In genomic region chr17:2690165-2691068, GRCh38 we compare ENCODE assay signal across 15 cellular contexts. TPM values are rescaled to one million over a fixed set of nuclear protein-coding genes. Genes with fewer than 3 reads are reported as not detected.
DNase-seq lines count a peak whose midpoint lies in the region; ATAC-seq and TF ChIP-seq lines count a peak whose summit lies in the region.
"Had no signal": no experiment of that assay in that cellular context is flagged by ENCODE, and none has a peak within 500 bp of the region (broad histone marks: within the 10 kb centered on the region; RNA-seq: fewer than 3 reads in every experiment).

No MANE protein-coding gene starts in this region.

- H3K4me1 ChIP-seq in Peyer's patch (no peaks in the 10 kb centered on the region), hepatocyte (ENCODE audit: insufficient read depth) (peaks cover 5% of the 10 kb centered on the region), gastrocnemius medialis (peaks cover 38 to 41% of the 10 kb centered on the region in 2 donors)
- H3K4me1 ChIP-seq: A549 had no signal

- H3K9me3 Mint-ChIP-seq in activated CD4-positive, alpha-beta memory T cell treated with anti-CD3 and anti-CD28 coated beads for 36 hours = no peaks in the 10 kb centered on the region
- H3K9me3 Mint-ChIP-seq in activated CD4-positive, alpha-beta memory T cell treated with anti-CD3 and anti-CD28 coated beads, Interleukin-2, amount 10 ng/mL, durations not matched to agents 7 days and 5 days = no peaks in the 10 kb centered on the region
- H3K9me3 Mint-ChIP-seq: activated naive CD8-positive, alpha-beta T cell treated with anti-CD3 and anti-CD28 coated beads, Interleukin-2, amount 10 ng/mL, durations not matched to agents 7 days and 5 days had no signal

- no peaks in the 10 kb centered on the region for H4K20me1 ChIP-seq in hepatocyte (ENCODE audit: insufficient read depth, poor library complexity, severe bottlenecking)

- H3K27me3 Mint-ChIP-seq in activated CD4-positive, alpha-beta memory T cell treated with anti-CD3 and anti-CD28 coated beads for 36 hours = no peaks in the 10 kb centered on the region
- no peaks in the 10 kb centered on the region for H3K27me3 Mint-ChIP-seq in activated CD4-positive, alpha-beta memory T cell treated with anti-CD3 and anti-CD28 coated beads, Interleukin-2, amount 10 ng/mL, durations not matched to agents 7 days and 5 days
- H3K27me3 Mint-ChIP-seq: activated naive CD8-positive, alpha-beta T cell treated with anti-CD3 and anti-CD28 coated beads, Interleukin-2, amount 10 ng/mL, durations not matched to agents 7 days and 5 days had no signal

- POLR2A ChIA-PET in activated CD4-positive, alpha-beta memory T cell treated with anti-CD3 and anti-CD28 coated beads for 36 hours (lab: Charles Lee) = no interaction called here
- POLR2A ChIA-PET in activated CD4-positive, alpha-beta memory T cell treated with anti-CD3 and anti-CD28 coated beads, Interleukin-2, amount 10 ng/mL, durations not matched to agents 7 days and 5 days (lab: Charles Lee) = no interaction called here

- 97% methylated on average over 52 of the region's 55 CpGs for WGBS in hepatocyte (ENCODE audit: low lambda C conversion rate, missing lambda C conversion rate)

- H3K4me3 Mint-ChIP-seq in activated CD4-positive, alpha-beta memory T cell treated with anti-CD3 and anti-CD28 coated beads for 36 hours = no peak overlapping the region
- H3K4me3 Mint-ChIP-seq in activated CD4-positive, alpha-beta memory T cell treated with anti-CD3 and anti-CD28 coated beads, Interleukin-2, amount 10 ng/mL, durations not matched to agents 7 days and 5 days = no peak overlapping the region
- H3K4me3 Mint-ChIP-seq: activated naive CD8-positive, alpha-beta T cell treated with anti-CD3 and anti-CD28 coated beads, Interleukin-2, amount 10 ng/mL, durations not matched to agents 7 days and 5 days had no signal

- no peak overlapping the region for H2AFZ ChIP-seq in hepatocyte

- H3K4me3 ChIP-seq in Peyer's patch (no peak overlapping the region), hepatocyte (no peak overlapping the region), gastrocnemius medialis (peak overlapping the region in 1 of 4 donors; percentile 4)
- H3K4me3 ChIP-seq: A549, suprapubic skin had no signal

- no peaks in the 10 kb centered on the region for H3K9me2 ChIP-seq in hepatocyte (replicated peaks; ENCODE audit: insufficient read depth)

- intact Hi-C loops in activated CD4-positive, alpha-beta memory T cell treated with anti-CD3 and anti-CD28 coated beads for 36 hours (cut with micrococcal nuclease) = no loop called here
- intact Hi-C loops in gastrocnemius medialis (cut with DNase I; ENCODE audit: low total_unique reads) = no loop called here

- ATAC-seq in gastrocnemius medialis = no peak
- ATAC-seq in GM21723 (IDR thresholded peaks at IDR 0.05; ENCODE audit: unreplicated experiment) = no peak

- in situ Hi-C loops in gastrocnemius medialis (cut with MboI; ENCODE audit: low sequenced_read_pairs in 4 of 4) = no loop called here

- peaks cover 3% of the 10 kb centered on the region for H3K36me3 Mint-ChIP-seq in activated CD4-positive, alpha-beta memory T cell treated with anti-CD3 and anti-CD28 coated beads for 36 hours
- peaks cover 10% of the 10 kb centered on the region for H3K36me3 Mint-ChIP-seq in activated CD4-positive, alpha-beta memory T cell treated with anti-CD3 and anti-CD28 coated beads, Interleukin-2, amount 10 ng/mL, durations not matched to agents 7 days and 5 days (ENCODE audit: low read depth)
- H3K36me3 Mint-ChIP-seq: activated naive CD8-positive, alpha-beta T cell treated with anti-CD3 and anti-CD28 coated beads, Interleukin-2, amount 10 ng/mL, durations not matched to agents 7 days and 5 days had no signal

- H3K4me2 ChIP-seq in hepatocyte = no peak overlapping the region
- H3K4me2 ChIP-seq: A549 had no signal

- no peaks in the 10 kb centered on the region for H3K9me3 ChIP-seq in Peyer's patch
- no peaks in the 10 kb centered on the region for H3K9me3 ChIP-seq in hepatocyte (ENCODE audit: low read depth)
- H3K9me3 ChIP-seq in gastrocnemius medialis = no peaks in the 10 kb centered on the region
- H3K9me3 ChIP-seq: A549, suprapubic skin had no signal

- H3K79me2 ChIP-seq in hepatocyte = no peaks in the 10 kb centered on the region

- H3K36me3 ChIP-seq in Peyer's patch = peaks cover 0 to 59% (median 0%) of the 10 kb centered on the region in 3 donors
- H3K36me3 ChIP-seq in hepatocyte (replicated peaks; ENCODE audit: insufficient read depth, low read depth) = no peaks in the 10 kb centered on the region
- peaks cover 0 to 53% of the 10 kb centered on the region in 2 donors for H3K36me3 ChIP-seq in gastrocnemius medialis

- TF ChIP-seq CTCF in Peyer's patch (IDR thresholded peaks at IDR 0.05) = no peak
- TF ChIP-seq CTCF in hepatocyte (IDR thresholded peaks at IDR 0.05; ENCODE audit: poor library complexity) = no peak
- no peak for TF ChIP-seq CTCF in gastrocnemius medialis (IDR thresholded peaks at IDR 0.05 in 4 of 5, conservative IDR thresholded peaks at IDR 0.05 in 1 of 5)

- TF ChIP-seq POLR2A in Peyer's patch (IDR thresholded peaks at IDR 0.05) (no peak), gastrocnemius medialis (IDR thresholded peaks at IDR 0.05) (no peak)

- H3K27me3 ChIP-seq in Peyer's patch (no peaks in the 10 kb centered on the region), hepatocyte (no peaks in the 10 kb centered on the region), gastrocnemius medialis (no peaks in the 10 kb centered on the region)
- H3K27me3 ChIP-seq: suprapubic skin had no signal

- CTCF ChIA-PET in activated CD4-positive, alpha-beta memory T cell treated with anti-CD3 and anti-CD28 coated beads for 36 hours (lab: Charles Lee) = no interaction called here
- CTCF ChIA-PET in activated CD4-positive, alpha-beta memory T cell treated with anti-CD3 and anti-CD28 coated beads, Interleukin-2, amount 10 ng/mL, durations not matched to agents 7 days and 5 days (lab: Charles Lee) = no interaction called here

- H3K27ac ChIP-seq in Peyer's patch (no peak overlapping the region), hepatocyte (no peak overlapping the region), gastrocnemius medialis (peak overlapping the region; percentile 82 to 94 (median 90))
- H3K27ac ChIP-seq: A549, epithelial cell of prostate, suprapubic skin had no signal

- DNase-seq in activated CD4-positive, alpha-beta memory T cell treated with anti-CD3 and anti-CD28 coated beads for 36 hours = peak; percentile 7
- DNase-seq in activated CD4-positive, alpha-beta memory T cell treated with anti-CD3 and anti-CD28 coated beads, Interleukin-2, amount 10 ng/mL, durations not matched to agents 7 days and 5 days = no peak
- DNase-seq in Peyer's patch (peak in 2 of 3 donors; percentile 14 to 49), hepatocyte (ENCODE audit: low spot score) (peak; percentile 6), gastrocnemius medialis (peak in 1 of 2 donors; percentile 27), islet precursor cell (no peak), NCI-H2227 (lab: John Stamatoyannopoulos, UW; ENCODE audit: unreplicated experiment) (no peak)
- DNase-seq: activated naive CD8-positive, alpha-beta T cell treated with anti-CD3 and anti-CD28 coated beads, Interleukin-2, amount 10 ng/mL, durations not matched to agents 7 days and 5 days; NCI-H1092 had no signal

- H3K4me1 Mint-ChIP-seq in activated CD4-positive, alpha-beta memory T cell treated with anti-CD3 and anti-CD28 coated beads for 36 hours (ENCODE audit: low read depth) = peaks cover 5% of the 10 kb centered on the region
- peaks cover 16% of the 10 kb centered on the region for H3K4me1 Mint-ChIP-seq in activated CD4-positive, alpha-beta memory T cell treated with anti-CD3 and anti-CD28 coated beads, Interleukin-2, amount 10 ng/mL, durations not matched to agents 7 days and 5 days
- H3K4me1 Mint-ChIP-seq: activated naive CD8-positive, alpha-beta T cell treated with anti-CD3 and anti-CD28 coated beads, Interleukin-2, amount 10 ng/mL, durations not matched to agents 7 days and 5 days had no signal

- H3K27ac Mint-ChIP-seq in activated CD4-positive, alpha-beta memory T cell treated with anti-CD3 and anti-CD28 coated beads for 36 hours = no peak overlapping the region
- H3K27ac Mint-ChIP-seq in activated CD4-positive, alpha-beta memory T cell treated with anti-CD3 and anti-CD28 coated beads, Interleukin-2, amount 10 ng/mL, durations not matched to agents 7 days and 5 days = no peak overlapping the region
- H3K27ac Mint-ChIP-seq: activated naive CD8-positive, alpha-beta T cell treated with anti-CD3 and anti-CD28 coated beads, Interleukin-2, amount 10 ng/mL, durations not matched to agents 7 days and 5 days had no signal

RNA-seq across cellular contexts. Expression of gene CLUH, which starts 21.1 kb away (rescaled TPM):
- 10 to 100 TPM; 78.4 to 80.4 TPM for total RNA-seq in activated CD4-positive, alpha-beta memory T cell treated with anti-CD3 and anti-CD28 coated beads for 36 hours
- total RNA-seq in activated CD4-positive, alpha-beta memory T cell treated with anti-CD3 and anti-CD28 coated beads, Interleukin-2, amount 10 ng/mL, durations not matched to agents 7 days and 5 days = 10 to 100 TPM; 36.4 to 37.9 TPM
- total RNA-seq in Peyer's patch = 100 to 1,000 TPM; 127 to 323 (median 225) TPM
- 28.7 and 45.5 TPM in 2 replicates for total RNA-seq in hepatocyte
- polyA plus RNA-seq in hepatocyte = 50.2 and 54.4 TPM in 2 replicates
- total RNA-seq in gastrocnemius medialis = 100 to 1,000 TPM; 104 to 286 (median 211) TPM

RNA-seq across cellular contexts. Expression of gene CCDC92B, which starts 59.0 kb away (rescaled TPM):
- total RNA-seq in activated CD4-positive, alpha-beta memory T cell treated with anti-CD3 and anti-CD28 coated beads for 36 hours = under 1 TPM in 1 of 2 experiments, not detected in 1; 0.10 TPM
- under 1 TPM in 1 of 2 experiments, not detected in 1; 0.10 TPM for total RNA-seq in activated CD4-positive, alpha-beta memory T cell treated with anti-CD3 and anti-CD28 coated beads, Interleukin-2, amount 10 ng/mL, durations not matched to agents 7 days and 5 days
- total RNA-seq in Peyer's patch (1 to 10 TPM in 2 of 4 donors, not detected in 2; 1.5 to 1.6 TPM), hepatocyte (0.12 TPM in 1 of 2 replicates, not detected in the other), gastrocnemius medialis (not detected)
- polyA plus RNA-seq in hepatocyte = 0.10 TPM in 1 of 2 replicates, not detected in the other
- total RNA-seq: activated CD8-positive, alpha-beta memory T cell treated with anti-CD3 and anti-CD28 coated beads for 36 hours; lung microvascular endothelial cell had no signal

Comparison
In these comparisons a context has a peak if more than half of its experiments do, and no peak if none do; other contexts are left out.
1. DNase-seq: peak in activated CD4-positive, alpha-beta memory T cell treated with anti-CD3 and anti-CD28 coated beads for 36 hours (single experiment), Peyer's patch (2 of 3) and hepatocyte (single experiment); none in activated CD4-positive, alpha-beta memory T cell treated with anti-CD3 and anti-CD28 coated beads, Interleukin-2, amount 10 ng/mL, durations not matched to agents 7 days and 5 days (single experiment), islet precursor cell (single experiment) and NCI-H2227 (single experiment).
2. H3K27ac ChIP-seq: peak in gastrocnemius medialis (4 of 4); none in Peyer's patch (0 of 4) and hepatocyte (single experiment).